ENCODE assay signal across 13 cellular contexts in the genomic region with DNA sequence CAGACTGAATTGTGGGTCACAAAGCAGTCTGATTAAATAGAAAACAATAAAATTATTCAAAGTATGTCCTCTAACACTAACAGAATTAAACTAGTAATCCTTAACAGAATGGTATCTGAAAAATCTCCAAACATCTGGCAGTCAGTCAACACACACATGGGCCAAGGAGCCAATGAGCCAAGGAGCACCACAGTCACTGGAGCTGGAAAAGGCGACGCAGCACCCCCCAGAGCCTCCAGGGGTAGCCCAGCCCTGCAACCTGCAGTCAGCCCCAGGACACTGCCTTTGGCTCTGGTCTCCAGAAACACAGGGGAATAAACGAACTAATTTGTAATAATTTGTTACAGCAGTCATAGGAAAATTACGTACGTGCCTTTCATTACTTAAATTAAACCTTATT. TPM values are rescaled to one million over a fixed set of nuclear protein-coding genes. Genes with fewer than 3 reads are reported as not detected.
DNase-seq lines count a peak whose midpoint lies in the region; ATAC-seq, FAIRE-seq and TF ChIP-seq lines count a peak whose summit lies in the region.
"Had no signal": no experiment of that assay in that cellular context is flagged by ENCODE, and none has a peak within 500 bp of the region (broad histone marks: within the 10 kb centered on the region; RNA-seq: fewer than 3 reads in every experiment).

No MANE protein-coding gene starts in this region.

- H3K27ac Mint-ChIP-seq in CD14-positive monocyte (peak overlapping the region; percentile 13 to 94 (median 83)), mesothelial cell of epicardium (peak overlapping the region; percentile 22)

- no peak overlapping the region for H3K14ac ChIP-seq in H1 (ENCODE audit: insufficient read length)

- no peak overlapping the region for H4K91ac ChIP-seq in H1 (replicated peaks; ENCODE audit: insufficient read length, low read length)

- 73% methylated on average over 5 of the region's 5 CpGs; no CpG with 5 or more reads in 1 of the 2 experiments for WGBS in H1 (ENCODE audit: extremely low coverage in 1 of 2, insufficient coverage in 1 of 2, insufficient read length in 1 of 2, insufficient replicate concordance in 2 of 2, low coverage in 1 of 2, low lambda C conversion rate in 2 of 2, missing lambda C conversion rate in 1 of 2), 2 experiments
- 44 to 45% methylated on average over 5 of the region's 5 CpGs for WGBS in aorta, 2 donors

- H3K9me3 Mint-ChIP-seq in CD14-positive monocyte = peaks cover 0 to 3% (median 0%) of the 10 kb centered on the region in 7 donors
- peaks cover 18% of the 10 kb centered on the region for H3K9me3 Mint-ChIP-seq in mesothelial cell of epicardium

- no peak overlapping the region for H3K9ac ChIP-seq in H1 (replicated peaks in 1 of 4; ENCODE audit: extremely low read depth in 1 of 4, low read depth in 3 of 4, low read length in 3 of 4)

- no peak for TF ChIP-seq EP300 in H1 (IDR thresholded peaks at IDR 0.05; ENCODE audit: borderline replicate concordance in 1 of 2, low read depth in 2 of 2, low read length in 2 of 2)

- H3K27me3 ChIP-seq in H1 (replicated peaks in 1 of 4; ENCODE audit: control insufficient read depth in 3 of 4, extremely low read depth in 1 of 4, insufficient read depth in 3 of 4, low read length in 3 of 4) (no peaks in the 10 kb centered on the region), aorta (ENCODE audit: control insufficient read depth in 1 of 2, insufficient read depth in 2 of 2, low read length in 1 of 2) (no peaks in the 10 kb centered on the region)

- H3K4me2 ChIP-seq in H1 (ENCODE audit: insufficient read depth in 1 of 2, low read depth in 2 of 2, low read length in 2 of 2) = no peak overlapping the region

- CTCF ChIA-PET in H1 (lab: Charles Lee; ENCODE audit: partially characterized antibody) = interaction anchor here (1.2 kb wide), 1 partner anchor 43 kb away, joined by 4 read pairs; no protein-coding TSS in a partner anchor

- H3K27me3 Mint-ChIP-seq in CD14-positive monocyte (ENCODE audit: low read depth in 3 of 3) (peaks cover 0 to 1% (median 0%) of the 10 kb centered on the region in 3 donors), mesothelial cell of epicardium (ENCODE audit: low read depth) (no peaks in the 10 kb centered on the region)
- H3K27me3 Mint-ChIP-seq: stimulated activated naive CD8-positive, alpha-beta T cell treated with anti-CD3 and anti-CD28 coated beads, Interleukin-15, amount 100 ng/mL, for 72 hours had no signal

- peak in 1 of 2 experiments; percentile 20; a peak in 2 of 4 replicates for TF ChIP-seq RAD21 in H1 (IDR thresholded peaks at IDR 0.05 in 1 of 2, conservative IDR thresholded peaks at IDR 0.05 in 1 of 2; ENCODE audit: low read depth in 2 of 2, low read length in 2 of 2)

- H3K18ac ChIP-seq in H1 (ENCODE audit: extremely low read depth, low read length) = no peak overlapping the region

- H3K36me3 Mint-ChIP-seq in CD14-positive monocyte = peaks cover 9 to 13% of the 10 kb centered on the region in 2 donors
- peaks cover 16% of the 10 kb centered on the region for H3K36me3 Mint-ChIP-seq in mesothelial cell of epicardium

- H3K27ac ChIP-seq in H1 (ENCODE audit: low read depth, low read length) (no peak overlapping the region), aorta (ENCODE audit: low read depth in 1 of 2, low read length in 2 of 2) (no peak overlapping the region)

- no peak for TF ChIP-seq POLR2A in H1 (IDR thresholded peaks at IDR 0.05; ENCODE audit: control extremely low read depth in 1 of 2, low read depth in 2 of 2, low read length in 2 of 2)

- POLR2A ChIA-PET in H1 (lab: Charles Lee; ENCODE audit: partially characterized antibody) = interaction anchor here (3.1 kb wide), 1 partner anchor 12 kb away, joined by 15 read pairs; the partner anchor contains the start of gene TUBGCP3

- peaks cover 63% of the 10 kb centered on the region for H3K4me1 Mint-ChIP-seq in CD14-positive monocyte
- H3K4me1 Mint-ChIP-seq in mesothelial cell of epicardium = peaks cover 14% of the 10 kb centered on the region

- H3K56ac ChIP-seq in H1 (replicated peaks; ENCODE audit: insufficient read length, low read depth, low read length) = no peak overlapping the region

- no peaks in the 10 kb centered on the region for H3K36me3 ChIP-seq in H1 (ENCODE audit: control insufficient read depth in 2 of 4, insufficient read depth in 4 of 4, low read length in 3 of 4)
- H3K36me3 ChIP-seq in aorta (ENCODE audit: control insufficient read depth in 1 of 2, insufficient read depth in 2 of 2, low read length in 1 of 2) = no peaks in the 10 kb centered on the region

- H2BK20ac ChIP-seq in H1 (ENCODE audit: low read length) = no peak overlapping the region

- intact Hi-C loops in CD14-positive monocyte (cut with micrococcal nuclease) (no loop called here), aorta (cut with DNase I) (no loop called here)

- H3K23me2 ChIP-seq in H1 (ENCODE audit: low read depth, low read length) = no peaks in the 10 kb centered on the region

- no peak overlapping the region for H3K4ac ChIP-seq in H1 (replicated peaks; ENCODE audit: insufficient read length, low read depth, low read length)

- H2AK5ac ChIP-seq in H1 (ENCODE audit: low read depth, low read length) = no peak overlapping the region

- no peak overlapping the region for H4K8ac ChIP-seq in H1 (ENCODE audit: extremely low read depth, insufficient read depth, low read length)

- no peak overlapping the region for H2BK120ac ChIP-seq in H1 (replicated peaks; ENCODE audit: low read depth, low read length)

- H3K79me1 ChIP-seq in H1 (ENCODE audit: low read depth, low read length) = peaks cover 11% of the 10 kb centered on the region; the same call in 1 of the 2 replicates

- no peak overlapping the region for H2BK15ac ChIP-seq in H1 (ENCODE audit: low read length)

- H2BK12ac ChIP-seq in H1 (ENCODE audit: low read depth, low read length) = no peak overlapping the region

- no peak overlapping the region for H2AFZ ChIP-seq in H1 (ENCODE audit: low read length)

- H3K4me3 ChIP-seq in HFF-Myc (replicated peaks; ENCODE audit: low read depth, low read length) = no peak overlapping the region
- H3K4me3 ChIP-seq in H1 (ENCODE audit: extremely low read depth in 1 of 4, insufficient read depth in 2 of 4, low read depth in 3 of 4, low read length in 4 of 4) = no peak overlapping the region
- H3K4me3 ChIP-seq in aorta (ENCODE audit: low read length in 2 of 2) = no peak overlapping the region

- DNase-seq in CD14-positive monocyte (ENCODE audit: low spot score) (no peak), HFF-Myc (ENCODE audit: extremely low read depth, low read depth) (peak; percentile 45), H1 (ENCODE audit: low read depth in 1 of 2, low spot score in 2 of 2) (no peak), mesothelial cell of epicardium (ENCODE audit: low spot score in 2 of 2, unreplicated experiment in 2 of 2) (no peak), H4 (ENCODE audit: low spot score) (no peak), pons (ENCODE audit: low spot score) (no peak), aorta (no peak)
- DNase-seq: activated CD4-positive, alpha-beta T cell treated with anti-CD3 and anti-CD28 coated beads for 1 hour; activated gamma-delta T cell; KG1; NCI-H1930; stimulated activated naive CD8-positive, alpha-beta T cell treated with anti-CD3 and anti-CD28 coated beads, Interleukin-15, amount 100 ng/mL, for 72 hours had no signal

- no peak overlapping the region for H4K5ac ChIP-seq in H1 (ENCODE audit: insufficient read length, low read depth, low read length)

- H3K9me3 ChIP-seq in H1 (ENCODE audit: insufficient read depth in 2 of 2, low read depth in 1 of 2, low read length in 1 of 2) (peaks cover 0 to 5% of the 10 kb centered on the region in 2 experiments; a peak in 1 of 4 replicates), aorta (ENCODE audit: control insufficient read depth, low read length) (no peaks in the 10 kb centered on the region)

- H3K4me1 ChIP-seq in H1 (replicated peaks in 1 of 4; ENCODE audit: control insufficient read depth in 3 of 4, insufficient read depth in 4 of 4, low read length in 3 of 4) (peaks cover 0 to 15% (median 3%) of the 10 kb centered on the region in 4 experiments; a peak in 5 of 7 replicates), aorta (ENCODE audit: control insufficient read depth in 1 of 2, insufficient read depth in 2 of 2, low read length in 2 of 2) (peaks cover 0 to 2% of the 10 kb centered on the region in 2 donors)

- no peak overlapping the region for H2BK5ac ChIP-seq in H1 (ENCODE audit: low read depth, low read length)

- peak; percentile 58 for FAIRE-seq in H1 (lab: Jason Lieb, UNC)

- H3K4me3 Mint-ChIP-seq in CD14-positive monocyte = peak overlapping the region; percentile 62 to 82
- H3K4me3 Mint-ChIP-seq in mesothelial cell of epicardium = no peak overlapping the region
- H3K4me3 Mint-ChIP-seq: stimulated activated naive CD8-positive, alpha-beta T cell treated with anti-CD3 and anti-CD28 coated beads, Interleukin-15, amount 100 ng/mL, for 72 hours had no signal

- peaks cover 15 to 90% of the 10 kb centered on the region in 2 experiments for H3K79me2 ChIP-seq in H1 (ENCODE audit: control insufficient read depth in 1 of 2, insufficient read depth in 2 of 2, low read length in 2 of 2)

- TF ChIP-seq CTCF in CD14-positive monocyte (IDR thresholded peaks at IDR 0.05) (no peak), HFF-Myc (IDR thresholded peaks at IDR 0.05; ENCODE audit: low read depth, low read length, missing control alignments) (peak; percentile 17), H1 (IDR thresholded peaks at IDR 0.05; ENCODE audit: control extremely low read depth in 1 of 3, insufficient read depth in 1 of 3, low read depth in 1 of 3, low read length in 3 of 3) (peak; percentile 29 to 35 (median 34); a peak in 3 of 4 replicates), mesothelial cell of epicardium (IDR thresholded peaks at IDR 0.05; ENCODE audit: unreplicated experiment) (no peak)

- H4K20me1 ChIP-seq in H1 (replicated peaks in 1 of 2; ENCODE audit: control insufficient read depth in 1 of 2, insufficient read depth in 2 of 2, low read length in 2 of 2) = peaks cover 4 to 12% of the 10 kb centered on the region in 2 experiments

- H3K23ac ChIP-seq in H1 (ENCODE audit: insufficient read length) = no peak overlapping the region

- no peak for ATAC-seq in GM21737 (IDR thresholded peaks at IDR 0.05; ENCODE audit: unreplicated experiment)
- no peak for ATAC-seq in aorta (ENCODE audit: low FRiP score)
- ATAC-seq: stimulated activated naive CD8-positive, alpha-beta T cell treated with anti-CD3 and anti-CD28 coated beads, Interleukin-15, amount 100 ng/mL, for 72 hours had no signal

RNA-seq across cellular contexts. Expression of gene TUBGCP3, which starts 12.3 kb away (rescaled TPM):
- 10 to 100 TPM; 25.4 to 34.1 TPM for polyA plus RNA-seq in CD14-positive monocyte
- total RNA-seq in H1 (2021; fragmentation: NEBNext Ultra II Directional; extraction: Animal tissue kit (Norgen Biotek cat#: 25700)) = 31.7 and 35.8 TPM in 2 replicates
- polyA plus RNA-seq in H1 (2011; rRNA removed) = 27.0 and 38.0 TPM in 2 replicates
- 33.1 TPM for polyA plus RNA-seq in H1 (2011; cell fraction: cytosol; rRNA removed)
- 51.5 TPM for polyA plus RNA-seq in H1 (2011; cell fraction: nucleus; rRNA removed)
- 19.6 to 23.2 TPM (median 21.4 TPM) in 4 replicates for polyA plus RNA-seq in H1 (2012, experiment 1 of 2)
- polyA plus RNA-seq in H1 (2012, experiment 2 of 2) = 3.8 TPM
- polyA plus RNA-seq in H1 (2013, experiment 1 of 2) = 14.6 TPM
- polyA plus RNA-seq in H1 (2013, experiment 2 of 2) = 16.1 TPM
- polyA minus RNA-seq in H1 (2011; rRNA and poly(A)+ RNA removed) = 46.5 and 47.2 TPM in 2 replicates
- polyA minus RNA-seq in H1 (2011; cell fraction: cytosol; rRNA and poly(A)+ RNA removed) = 17.2 TPM
- 79.7 TPM for polyA minus RNA-seq in H1 (2011; cell fraction: nucleus; rRNA and poly(A)+ RNA removed)
- 30.2 to 37.4 TPM (median 30.6 TPM) in 3 replicates for total RNA-seq in mesothelial cell of epicardium
- 7.7 and 8.2 TPM in 2 replicates for total RNA-seq in H4 (2014; rRNA removed; shearing (Covaris generic))
- total RNA-seq in aorta = 10 to 100 TPM; 34.7 to 45.9 TPM
- 10 to 100 TPM in 1 of 2 donors, 1 to 10 TPM in 1; 3.6 to 20.2 TPM for polyA plus RNA-seq in aorta

Comparison
In these comparisons a context has a peak if more than half of its experiments do, and no peak if none do; other contexts are left out.
1. CTCF ChIP-seq: peak in HFF-Myc (single experiment) and H1 (3 of 3); none in CD14-positive monocyte (single experiment) and mesothelial cell of epicardium (single experiment).